Comparison of ENCODE assay signal across 27 cellular contexts in genomic region chr4:132114885-132115284, GRCh38.
"Had no signal": no experiment of that assay in that cellular context is flagged by ENCODE, and none has a peak within 500 bp of the region (broad histone marks: within the 10 kb centered on the region; RNA-seq: fewer than 3 reads in every experiment).

No MANE protein-coding gene starts in this region.

- H3K9me3 ChIP-seq: adrenal gland, Peyer's patch, SJCRH30, SK-N-SH had no signal

- H3K4me1 ChIP-seq: adrenal gland, Peyer's patch, SJCRH30 had no signal

- H3K27me3 Mint-ChIP-seq: activated CD4-positive, alpha-beta memory T cell treated with anti-CD3 and anti-CD28 coated beads for 36 hours; activated CD4-positive, alpha-beta T cell treated with anti-CD3 and anti-CD28 coated beads, Interleukin-2, amount 10 ng/mL, durations not matched to agents 7 days and 5 days; activated naive CD4-positive, alpha-beta T cell treated with anti-CD3 and anti-CD28 coated beads, Interleukin-2, amount 10 ng/mL, durations not matched to agents 7 days and 5 days; activated naive CD8-positive, alpha-beta T cell treated with anti-CD3 and anti-CD28 coated beads for 36 hours had no signal

- H3K4me2 ChIP-seq: KMS-11, SK-N-SH had no signal

- H3K4me3 Mint-ChIP-seq: activated CD4-positive, alpha-beta memory T cell treated with anti-CD3 and anti-CD28 coated beads for 36 hours; activated CD4-positive, alpha-beta T cell treated with anti-CD3 and anti-CD28 coated beads, Interleukin-2, amount 10 ng/mL, durations not matched to agents 7 days and 5 days; activated naive CD4-positive, alpha-beta T cell treated with anti-CD3 and anti-CD28 coated beads, Interleukin-2, amount 10 ng/mL, durations not matched to agents 7 days and 5 days; activated naive CD8-positive, alpha-beta T cell treated with anti-CD3 and anti-CD28 coated beads for 36 hours; activated T-cell treated with anti-CD3 and anti-CD28 coated beads, Interleukin-2, amount 50 U/mL, for 72 hours; brain had no signal

- H3K9ac ChIP-seq: KMS-11, SK-N-SH had no signal

- H3K27ac ChIP-seq: adrenal gland, KMS-11, Peyer's patch, RWPE1, SJCRH30, VCaP had no signal

- ATAC-seq: activated T-cell treated with anti-CD3 and anti-CD28 coated beads, Interleukin-2, amount 50 U/mL, for 72 hours had no signal

- DNase-seq: activated CD4-positive, alpha-beta memory T cell treated with anti-CD3 and anti-CD28 coated beads for 36 hours; activated CD4-positive, alpha-beta T cell treated with anti-CD3 and anti-CD28 coated beads, Interleukin-2, amount 10 ng/mL, durations not matched to agents 7 days and 5 days; activated CD4-positive, CD25-positive, alpha-beta regulatory T cell; activated CD8-positive, alpha-beta memory T cell treated with anti-CD3 and anti-CD28 coated beads for 24 hours; activated gamma-delta T cell treated with Interleukin-2 at 50 U/mL for 16 hours; activated naive CD4-positive, alpha-beta T cell treated with anti-CD3 and anti-CD28 coated beads, Interleukin-2, amount 10 ng/mL, durations not matched to agents 7 days and 5 days; activated naive CD8-positive, alpha-beta T cell treated with anti-CD3 and anti-CD28 coated beads for 36 hours; activated T-cell treated with anti-CD3 and anti-CD28 coated beads for 4 hours; activated T-cell treated with anti-CD3 and anti-CD28 coated beads, Interleukin-2, amount 50 U/mL, for 72 hours; adrenal gland; aorta; MV-4-11; NCI-H1105; NCI-H1436; NCI-H1694 treated with DMSO at 0.1 percent for 48 hours; NCI-H2029 treated with DMSO at 0.1 percent for 48 hours; NCI-H510A treated with DMSO at 0.1 percent for 48 hours; Peyer's patch; Right ventricle myocardium superior; SJCRH30; SK-N-SH; T-helper 1 cell had no signal

- H3K4me3 ChIP-seq: adrenal gland, Peyer's patch, SJCRH30 had no signal

- H3K9me3 Mint-ChIP-seq: activated naive CD8-positive, alpha-beta T cell treated with anti-CD3 and anti-CD28 coated beads for 36 hours; activated T-helper 2 cell treated with anti-CD3 and anti-CD28 coated beads, Interferon-gamma antibody, Interleukin-2, Interleukin-4, amounts not matched to agents 10 μg/mL and 5 μg/mL and 100 μg/mL, durations not matched to agents 14 hours and 24 hours and 36 hours had no signal

- H3K36me3 Mint-ChIP-seq: activated CD4-positive, alpha-beta memory T cell treated with anti-CD3 and anti-CD28 coated beads for 36 hours; activated naive CD4-positive, alpha-beta T cell treated with anti-CD3 and anti-CD28 coated beads, Interleukin-2, amount 10 ng/mL, durations not matched to agents 7 days and 5 days; activated naive CD8-positive, alpha-beta T cell treated with anti-CD3 and anti-CD28 coated beads for 36 hours; brain had no signal

- H3K27me3 ChIP-seq: adrenal gland, Peyer's patch, SJCRH30 had no signal

- H3K4me1 Mint-ChIP-seq: activated CD4-positive, alpha-beta T cell treated with anti-CD3 and anti-CD28 coated beads, Interleukin-2, amount 10 ng/mL, durations not matched to agents 7 days and 5 days; activated naive CD4-positive, alpha-beta T cell treated with anti-CD3 and anti-CD28 coated beads, Interleukin-2, amount 10 ng/mL, durations not matched to agents 7 days and 5 days; activated naive CD8-positive, alpha-beta T cell treated with anti-CD3 and anti-CD28 coated beads for 36 hours; brain had no signal

- H3K36me3 ChIP-seq: adrenal gland, Peyer's patch, SJCRH30 had no signal
